Comparison of ENCODE assay signal across 1 cellular context in the genomic region with DNA sequence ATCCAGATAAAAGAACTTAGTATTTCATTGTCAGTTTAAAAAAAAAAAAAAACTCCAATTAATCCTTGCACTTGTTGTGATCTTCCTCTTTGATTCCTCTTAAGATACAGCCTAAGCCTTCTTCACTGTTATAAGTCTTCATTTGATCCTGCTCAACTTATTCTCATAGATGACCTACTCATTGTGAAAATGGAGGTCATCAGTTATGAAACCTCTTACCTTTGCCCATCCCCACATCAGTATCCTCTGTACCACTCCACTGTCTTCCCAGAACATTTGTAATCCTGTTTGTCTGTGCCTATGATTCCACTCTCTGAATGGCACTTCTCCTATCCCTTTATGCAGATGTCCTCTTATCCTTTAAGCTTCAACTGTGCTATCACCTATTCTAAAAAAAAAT.
TF ChIP-seq lines count a peak whose summit lies in the region.

No MANE protein-coding gene starts in this region.

TF ChIP-seq in GM12878, 131 proteins besides CTCF, POLR2A, EP300 and RAD21:
- no peak for TF ChIP-seq NBN (IDR thresholded peaks at IDR 0.05)
- no peak for TF ChIP-seq WRNIP1 (IDR thresholded peaks at IDR 0.05; ENCODE audit: borderline replicate concordance, low read depth, low read length)
- no peak for TF ChIP-seq ZBTB4 (CRISPR knock-in tag; IDR thresholded peaks at IDR 0.05)
- TF ChIP-seq, protein P1, sequence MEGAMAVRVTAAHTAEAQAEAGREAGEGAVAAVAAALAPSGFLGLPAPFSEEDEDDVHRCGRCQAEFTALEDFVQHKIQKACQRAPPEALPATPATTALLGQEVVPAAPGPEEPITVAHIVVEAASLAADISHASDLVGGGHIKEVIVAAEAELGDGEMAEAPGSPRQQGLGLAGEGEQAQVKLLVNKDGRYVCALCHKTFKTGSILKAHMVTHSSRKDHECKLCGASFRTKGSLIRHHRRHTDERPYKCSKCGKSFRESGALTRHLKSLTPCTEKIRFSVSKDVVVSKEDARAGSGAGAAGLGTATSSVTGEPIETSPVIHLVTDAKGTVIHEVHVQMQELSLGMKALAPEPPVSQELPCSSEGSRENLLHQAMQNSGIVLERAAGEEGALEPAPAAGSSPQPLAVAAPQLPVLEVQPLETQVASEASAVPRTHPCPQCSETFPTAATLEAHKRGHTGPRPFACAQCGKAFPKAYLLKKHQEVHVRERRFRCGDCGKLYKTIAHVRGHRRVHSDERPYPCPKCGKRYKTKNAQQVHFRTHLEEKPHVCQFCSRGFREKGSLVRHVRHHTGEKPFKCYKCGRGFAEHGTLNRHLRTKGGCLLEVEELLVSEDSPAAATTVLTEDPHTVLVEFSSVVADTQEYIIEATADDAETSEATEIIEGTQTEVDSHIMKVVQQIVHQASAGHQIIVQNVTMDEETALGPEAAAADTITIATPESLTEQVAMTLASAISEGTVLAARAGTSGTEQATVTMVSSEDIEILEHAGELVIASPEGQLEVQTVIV (IDR thresholded peaks at IDR 0.05; ENCODE audit: borderline replicate concordance, partially characterized antibody): no peak
- TF ChIP-seq BCL11A (IDR thresholded peaks at IDR 0.05; ENCODE audit: low read depth, low read length): no peak
- TF ChIP-seq NR2F1 (conservative IDR thresholded peaks at IDR 0.05): no peak
- no peak for TF ChIP-seq ATF7 (IDR thresholded peaks at IDR 0.05; ENCODE audit: low read depth)
- TF ChIP-seq MYB (IDR thresholded peaks at IDR 0.05; ENCODE audit: borderline replicate concordance, low read depth, low read length): no peak
- TF ChIP-seq TARDBP (IDR thresholded peaks at IDR 0.05; ENCODE audit: borderline replicate concordance): no peak
- TF ChIP-seq ZBTB40 (IDR thresholded peaks at IDR 0.05; ENCODE audit: borderline replicate concordance): no peak
- TF ChIP-seq TAF1 (IDR thresholded peaks at IDR 0.05; ENCODE audit: borderline replicate concordance, low read depth, low read length): no peak
- no peak for TF ChIP-seq KLF5 (IDR thresholded peaks at IDR 0.05; ENCODE audit: partially characterized antibody)
- no peak for TF ChIP-seq HCFC1 (IDR thresholded peaks at IDR 0.05; ENCODE audit: low read length)
- no peak for TF ChIP-seq NFXL1 (IDR thresholded peaks at IDR 0.05; ENCODE audit: borderline replicate concordance)
- TF ChIP-seq, protein P2, sequence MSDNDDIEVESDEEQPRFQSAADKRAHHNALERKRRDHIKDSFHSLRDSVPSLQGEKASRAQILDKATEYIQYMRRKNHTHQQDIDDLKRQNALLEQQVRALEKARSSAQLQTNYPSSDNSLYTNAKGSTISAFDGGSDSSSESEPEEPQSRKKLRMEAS (IDR thresholded peaks at IDR 0.05; ENCODE audit: low read depth, low read length): no peak
- no peak for TF ChIP-seq ZNF24 (IDR thresholded peaks at IDR 0.05)
- TF ChIP-seq IRF4 (IDR thresholded peaks at IDR 0.05; ENCODE audit: low read depth, low read length): no peak
TF ChIP-seq in GM12878: peak in this region for 0.
